Comparison of ENCODE assay signal across 8 cellular contexts in the genomic region with DNA sequence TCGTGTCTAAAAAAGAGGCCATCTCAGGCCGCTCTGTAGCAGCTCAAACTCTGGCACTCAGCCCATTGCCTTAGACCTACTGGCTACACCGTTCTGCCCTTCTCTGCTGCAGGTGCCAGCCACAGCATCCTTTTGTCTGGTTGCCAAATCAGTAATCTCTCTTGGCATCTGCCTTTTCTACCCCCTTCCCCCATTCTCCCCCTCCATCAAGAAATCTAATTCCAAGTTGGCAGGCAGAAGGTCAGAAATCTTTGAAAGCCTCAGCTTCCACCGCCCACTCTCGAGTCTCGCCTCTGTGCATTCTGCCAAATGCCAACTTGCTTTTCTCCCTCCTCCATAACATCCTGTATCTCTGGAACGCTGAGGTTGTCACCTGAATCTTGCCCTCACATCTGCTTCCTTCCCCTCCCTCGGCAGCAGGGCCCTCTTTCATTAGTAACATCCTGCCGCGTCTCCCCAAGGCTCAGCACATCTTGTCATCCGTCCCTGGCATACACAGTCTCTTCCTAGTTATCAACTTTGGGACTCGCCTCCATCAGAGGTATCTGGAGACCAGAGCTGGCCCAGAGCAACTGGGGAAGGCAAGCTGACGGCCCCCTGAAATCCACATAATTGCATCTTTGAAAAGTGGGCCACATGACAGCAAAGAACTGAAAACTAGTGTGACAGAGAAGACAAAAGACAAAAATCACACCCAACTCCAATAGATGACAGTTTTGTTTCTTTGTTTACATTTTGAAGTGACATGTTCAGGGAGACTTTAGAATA.
DNase-seq lines count a peak whose midpoint lies in the region; TF ChIP-seq lines count a peak whose summit lies in the region.

No MANE protein-coding gene starts in this region.

- peak; percentile 19 for DNase-seq in activated T-cell treated with anti-CD3 and anti-CD28 coated beads, Interleukin-2, amount 50 U/mL, for 48 hours
- no peak for DNase-seq in activated T-cell treated with anti-CD3 and anti-CD28 coated beads for 4 hours
- no peak for DNase-seq in RWPE1 (ENCODE audit: low spot score)
- peak; percentile 26 for DNase-seq in fibroblast of the aortic adventitia (ENCODE audit: low read depth)
- DNase-seq in substantia nigra (lab: John Stamatoyannopoulos, UW) = peak in 22 of 49 donors; percentile 3 to 86 (median 14)
- no peak for DNase-seq in sigmoid colon
- DNase-seq in endodermal cell = no peak
- DNase-seq in NCI-H1436 treated with DMSO at 0.1 percent for 48 hours (lab: John Stamatoyannopoulos, UW) = no peak

- H3K27ac Mint-ChIP-seq in endodermal cell = no peak overlapping the region

- TF ChIP-seq CTCF in RWPE1 (conservative IDR thresholded peaks at IDR 0.05; ENCODE audit: low read depth) = no peak
- TF ChIP-seq CTCF in fibroblast of the aortic adventitia (IDR thresholded peaks at IDR 0.05; ENCODE audit: insufficient read depth, low read length) = no peak
- no peak for TF ChIP-seq CTCF in sigmoid colon (IDR thresholded peaks at IDR 0.05)
- no peak for TF ChIP-seq CTCF in endodermal cell (conservative IDR thresholded peaks at IDR 0.05)

- H3K27me3 Mint-ChIP-seq in endodermal cell (ENCODE audit: insufficient read depth) = no peaks in the 10 kb centered on the region

- no peak for TF ChIP-seq EP300 in sigmoid colon (IDR thresholded peaks at IDR 0.05)

- H3K4me3 ChIP-seq in fibroblast of the aortic adventitia (ENCODE audit: low read depth, low read length) (no peak overlapping the region), sigmoid colon (no peak overlapping the region), endodermal cell (ENCODE audit: low read length) (no peak overlapping the region)

- H3K9ac ChIP-seq in endodermal cell (ENCODE audit: extremely low read depth, low read length, poor library complexity, severe bottlenecking) = no peak overlapping the region

- H3K4me3 Mint-ChIP-seq in endodermal cell = no peak overlapping the region

- WGBS in sigmoid colon, 2 donors = 35 to 59% methylated on average over 13 of the region's 13 CpGs
- WGBS in endodermal cell (ENCODE audit: insufficient coverage in 1 of 2, insufficient read length in 1 of 2), 2 experiments = 90 to 96% methylated on average over 7 to 13 of the region's 13 CpGs

- POLR2A ChIA-PET in RWPE1 (lab: Yijun Ruan, JAX; ENCODE audit: low non-redundant PET) = no interaction called here

- no peaks in the 10 kb centered on the region for H3K9me3 ChIP-seq in sigmoid colon
- H3K9me3 ChIP-seq in endodermal cell (ENCODE audit: control insufficient read depth, low read length) = peaks cover 10% of the 10 kb centered on the region

- no peaks in the 10 kb centered on the region for H3K36me3 ChIP-seq in sigmoid colon
- no peaks in the 10 kb centered on the region for H3K36me3 ChIP-seq in endodermal cell (ENCODE audit: control insufficient read depth, insufficient read depth, low read length)

- no peaks in the 10 kb centered on the region for H3K36me3 Mint-ChIP-seq in endodermal cell (ENCODE audit: low read depth)

- H3K27ac ChIP-seq in RWPE1 = peak overlapping the region; percentile 22; the same call in 1 of the 2 replicates
- H3K27ac ChIP-seq in substantia nigra (ENCODE audit: low read depth, low read length, poor library complexity, severe bottlenecking) = peak overlapping the region; percentile 80
- no peak overlapping the region for H3K27ac ChIP-seq in sigmoid colon
- H3K27ac ChIP-seq in endodermal cell (ENCODE audit: low read depth, low read length) = no peak overlapping the region

- H3K4me1 Mint-ChIP-seq in endodermal cell = peaks cover 20% of the 10 kb centered on the region

- intact Hi-C loops in sigmoid colon (cut with DNase I) = loop anchor here (10.0 kb wide), 1 partner anchor 240 kb away; no protein-coding TSS in a partner anchor

- peaks cover 6% of the 10 kb centered on the region for H3K9me3 Mint-ChIP-seq in endodermal cell

- CTCF ChIA-PET in RWPE1 (lab: Yijun Ruan, JAX) = interaction anchor here (0.6 to 1.0 kb wide), 14 partner anchors 9 to 1447 kb away, joined by 3 to 8 read pairs (median 3); no protein-coding TSS in a partner anchor

- H3K27me3 ChIP-seq in sigmoid colon = no peaks in the 10 kb centered on the region
- no peaks in the 10 kb centered on the region for H3K27me3 ChIP-seq in endodermal cell (ENCODE audit: control insufficient read depth, insufficient read depth, low read length, poor library complexity, severe bottlenecking)

- H3K4me1 ChIP-seq in sigmoid colon = peaks cover 0 to 22% (median 15%) of the 10 kb centered on the region in 4 donors
- no peaks in the 10 kb centered on the region for H3K4me1 ChIP-seq in endodermal cell (ENCODE audit: control insufficient read depth, insufficient read depth, low read length)

- TF ChIP-seq POLR2A in sigmoid colon (IDR thresholded peaks at IDR 0.05) = no peak

Comparison
In these comparisons a context has a peak if more than half of its experiments do, and no peak if none do; other contexts are left out.
1. DNase-seq: peak in activated T-cell treated with anti-CD3 and anti-CD28 coated beads, Interleukin-2, amount 50 U/mL, for 48 hours (2 of 2) and fibroblast of the aortic adventitia (single experiment); none in activated T-cell treated with anti-CD3 and anti-CD28 coated beads for 4 hours (single experiment), RWPE1 (single experiment), sigmoid colon (single experiment), endodermal cell (single experiment) and NCI-H1436 treated with DMSO at 0.1 percent for 48 hours (single experiment).
2. H3K27ac ChIP-seq: peak in RWPE1 (single experiment) and substantia nigra (single experiment); none in sigmoid colon (0 of 4) and endodermal cell (single experiment).